8 cellular contexts compared by ENCODE assay signal in the genomic region with DNA sequence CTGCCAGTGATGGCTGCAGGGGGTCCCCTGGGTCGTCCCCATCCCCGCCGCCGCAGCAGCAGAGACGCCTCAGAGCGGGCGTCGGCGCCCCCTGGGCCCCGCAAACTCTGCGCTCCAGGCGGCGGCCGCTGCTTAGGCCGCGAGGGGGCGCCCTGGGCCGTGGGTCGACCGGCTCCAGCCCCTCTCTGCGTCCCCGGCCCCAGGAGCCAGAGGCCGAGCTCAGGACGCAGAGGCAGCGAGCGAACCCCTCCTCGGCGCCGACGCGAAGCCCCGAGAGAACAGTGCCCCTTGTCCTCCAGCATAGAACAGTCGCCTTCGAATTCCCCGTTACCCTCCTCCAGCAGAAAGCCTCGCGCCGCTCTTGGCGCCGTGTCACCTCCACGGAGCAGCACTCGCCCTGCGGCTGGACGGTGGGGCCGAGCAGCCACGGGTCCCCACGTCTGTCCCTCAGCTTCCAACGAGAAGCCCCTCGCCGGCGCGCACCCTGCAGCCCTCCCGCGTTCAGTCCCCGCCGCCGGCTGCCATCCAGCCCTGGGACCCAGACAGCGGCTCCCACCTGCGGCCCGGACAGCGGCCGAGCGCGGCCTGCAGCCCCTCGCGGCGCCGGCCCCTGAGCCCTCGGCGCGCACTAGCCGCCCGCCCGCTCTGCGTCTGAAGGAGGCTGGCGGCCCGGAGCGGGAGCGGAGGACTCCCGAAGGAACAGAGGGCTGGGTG.
DNase-seq lines count a peak whose midpoint lies in the region; ATAC-seq, FAIRE-seq and TF ChIP-seq lines count a peak whose summit lies in the region.

No MANE protein-coding gene starts in this region.

- H3K4me3 ChIP-seq in endodermal cell (ENCODE audit: low read length) (peak overlapping the region; percentile 88), mesodermal cell (ENCODE audit: extremely low read depth, insufficient read depth, low read length, poor library complexity, severe bottlenecking) (peak overlapping the region; percentile 69)

- no peaks in the 10 kb centered on the region for H3K27me3 ChIP-seq in endodermal cell (ENCODE audit: control insufficient read depth, insufficient read depth, low read length, poor library complexity, severe bottlenecking)

- CTCF ChIA-PET in activated CD8-positive, alpha-beta T cell treated with anti-CD3 and anti-CD28 coated beads for 36 hours (lab: Charles Lee): interaction anchor here (0.6 to 3.2 kb wide), 21 partner anchors 9 to 853 kb away, joined by 3 to 16 read pairs (median 4); no protein-coding TSS in a partner anchor

- H3K27ac ChIP-seq in endodermal cell (ENCODE audit: low read depth, low read length) (no peak overlapping the region), mesodermal cell (ENCODE audit: low read depth, low read length, severe bottlenecking) (peak overlapping the region; percentile 82)

- peak; percentile 92 for TF ChIP-seq CTCF in activated CD8-positive, alpha-beta T cell treated with anti-CD3 and anti-CD28 coated beads for 36 hours (IDR thresholded peaks at IDR 0.05)
- peak; percentile 97 for TF ChIP-seq CTCF in endodermal cell (conservative IDR thresholded peaks at IDR 0.05)

- H3K4me3 Mint-ChIP-seq in activated CD8-positive, alpha-beta T cell treated with anti-CD3 and anti-CD28 coated beads for 36 hours: peak overlapping the region; percentile 67
- H3K4me3 Mint-ChIP-seq in endodermal cell: peak overlapping the region; percentile 85

- peaks cover 66% of the 10 kb centered on the region for H3K27me3 Mint-ChIP-seq in activated CD8-positive, alpha-beta T cell treated with anti-CD3 and anti-CD28 coated beads for 36 hours
- peaks cover 18% of the 10 kb centered on the region for H3K27me3 Mint-ChIP-seq in endodermal cell (ENCODE audit: insufficient read depth)

- H3K36me3 ChIP-seq in endodermal cell (ENCODE audit: control insufficient read depth, insufficient read depth, low read length): no peaks in the 10 kb centered on the region
- H3K36me3 ChIP-seq in mesodermal cell (ENCODE audit: control insufficient read depth, insufficient read depth, low read length): no peaks in the 10 kb centered on the region

- peak overlapping the region; percentile 47 for H3K9ac ChIP-seq in endodermal cell (ENCODE audit: extremely low read depth, low read length, poor library complexity, severe bottlenecking)

- peaks cover 6% of the 10 kb centered on the region for H3K4me1 Mint-ChIP-seq in activated CD8-positive, alpha-beta T cell treated with anti-CD3 and anti-CD28 coated beads for 36 hours (ENCODE audit: low read depth)
- H3K4me1 Mint-ChIP-seq in endodermal cell: peaks cover 51% of the 10 kb centered on the region

- H3K36me3 Mint-ChIP-seq in activated CD8-positive, alpha-beta T cell treated with anti-CD3 and anti-CD28 coated beads for 36 hours (ENCODE audit: low read depth): no peaks in the 10 kb centered on the region
- no peaks in the 10 kb centered on the region for H3K36me3 Mint-ChIP-seq in endodermal cell (ENCODE audit: low read depth)

- H3K4me1 ChIP-seq in endodermal cell (ENCODE audit: control insufficient read depth, insufficient read depth, low read length): peaks cover 11% of the 10 kb centered on the region
- peaks cover 8% of the 10 kb centered on the region for H3K4me1 ChIP-seq in mesodermal cell (ENCODE audit: control insufficient read depth, insufficient read depth, low read length, poor library complexity, severe bottlenecking)

- H3K9me3 Mint-ChIP-seq in activated CD8-positive, alpha-beta T cell treated with anti-CD3 and anti-CD28 coated beads for 36 hours: no peaks in the 10 kb centered on the region
- no peaks in the 10 kb centered on the region for H3K9me3 Mint-ChIP-seq in endodermal cell

- POLR2A ChIA-PET in activated CD8-positive, alpha-beta T cell treated with anti-CD3 and anti-CD28 coated beads for 36 hours (lab: Charles Lee): interaction anchor here (1.1 kb wide), 1 partner anchor 94 kb away, joined by 4 read pairs; no protein-coding TSS in a partner anchor

- WGBS in endodermal cell (ENCODE audit: insufficient coverage in 1 of 2, insufficient read length in 1 of 2), 2 experiments: 0% methylated on average over 12 to 80 of the region's 80 CpGs
- WGBS in mesodermal cell (ENCODE audit: insufficient coverage in 2 of 2), 2 experiments: 0% methylated on average over 68 to 76 of the region's 80 CpGs

- DNase-seq in AG08395 (ENCODE audit: low spot score) (peak; percentile 76), GM18507 (ENCODE audit: extremely low spot score, insufficient read length, low read depth) (peak; percentile 70), NCI-H226 (peak; percentile 68), endodermal cell (peak; percentile 96)
- peak; percentile 63 for DNase-seq in activated CD8-positive, alpha-beta T cell treated with anti-CD3 and anti-CD28 coated beads for 36 hours
- DNase-seq in stimulated activated naive CD4-positive, alpha-beta T cell treated with Interleukin-2 at 50 U/mL for 16 hours (lab: John Stamatoyannopoulos, UW): peak; percentile 33

- peak; percentile 67 for FAIRE-seq in GM18507 (lab: Jason Lieb, UNC)

- H3K27ac Mint-ChIP-seq in activated CD8-positive, alpha-beta T cell treated with anti-CD3 and anti-CD28 coated beads for 36 hours: no peak overlapping the region
- peak overlapping the region; percentile 89 for H3K27ac Mint-ChIP-seq in endodermal cell

- intact Hi-C loops in activated CD8-positive, alpha-beta T cell treated with anti-CD3 and anti-CD28 coated beads for 36 hours (cut with micrococcal nuclease): loop anchor here (5.0 kb wide), 1 partner anchor 84 kb away; no protein-coding TSS in a partner anchor

- H3K9me3 ChIP-seq in endodermal cell (ENCODE audit: control insufficient read depth, low read length) (no peaks in the 10 kb centered on the region), mesodermal cell (ENCODE audit: control insufficient read depth, low read length) (no peaks in the 10 kb centered on the region)

- peak; percentile 71 for ATAC-seq in HG02943 (IDR thresholded peaks at IDR 0.05; ENCODE audit: low read depth, unreplicated experiment)
- peak; percentile 86 for ATAC-seq in activated CD8-positive, alpha-beta T cell treated with anti-CD3 and anti-CD28 coated beads for 36 hours

Comparison
In these comparisons a context has a peak if more than half of its experiments do, and no peak if none do; other contexts are left out.
1. DNase-seq: peak in every context shown above with its lines; median percentile 96 in endodermal cell; 76 in AG08395; 70 in GM18507; 68 in NCI-H226; 63 in activated CD8-positive, alpha-beta T cell treated with anti-CD3 and anti-CD28 coated beads for 36 hours; 33 in stimulated activated naive CD4-positive, alpha-beta T cell treated with Interleukin-2 at 50 U/mL for 16 hours.